17 cellular contexts compared by ENCODE assay signal in genomic region chr15:63701365-63701764, GRCh38.
A peak's percentile ranks its signal among the peaks of the same experiment; 100 is the strongest.
DNase-seq lines count a peak whose midpoint lies in the region; ATAC-seq and TF ChIP-seq lines count a peak whose summit lies in the region.
"Had no signal": no experiment of that assay in that cellular context is flagged by ENCODE, and none has a peak within 500 bp of the region (broad histone marks: within the 10 kb centered on the region; RNA-seq: fewer than 3 reads in every experiment).

No MANE protein-coding gene starts in this region.

- H3K27me3 ChIP-seq in heart left ventricle (no peaks in the 10 kb centered on the region), psoas muscle (ENCODE audit: insufficient read depth in 3 of 3, low read length in 2 of 3) (no peaks in the 10 kb centered on the region)
- H3K27me3 ChIP-seq: BLaER1 had no signal

- H3K27ac ChIP-seq in heart left ventricle (peak overlapping the region in 8 of 12 donors; percentile 7 to 59 (median 36)), psoas muscle (peak overlapping the region; percentile 65)
- H3K27ac ChIP-seq: BLaER1, PC-9 had no signal

- H3K9me3 ChIP-seq in heart left ventricle = no peaks in the 10 kb centered on the region
- H3K9me3 ChIP-seq in psoas muscle = no peaks in the 10 kb centered on the region
- H3K9me3 ChIP-seq: BLaER1 had no signal

- no peak for TF ChIP-seq CTCF in LNCaP clone FGC (IDR thresholded peaks at IDR 0.05; ENCODE audit: control insufficient read depth, extremely low read depth, insufficient read depth)
- no peak for TF ChIP-seq CTCF in heart left ventricle (IDR thresholded peaks at IDR 0.05)
- TF ChIP-seq CTCF in psoas muscle (IDR thresholded peaks at IDR 0.05) = no peak

- WGBS in heart left ventricle, 4 donors = 27 to 37% (median 31%) methylated on average over 2 of the region's 2 CpGs
- 19 to 36% (median 27%) methylated on average over 2 of the region's 2 CpGs for WGBS in psoas muscle, 3 donors

- no peak for TF ChIP-seq POLR2A in heart left ventricle (IDR thresholded peaks at IDR 0.05)

- ATAC-seq in heart left ventricle (peak; percentile 78 to 92 (median 86)), psoas muscle (peak; percentile 75 to 92 (median 88)), HG03521 (IDR thresholded peaks at IDR 0.05; ENCODE audit: unreplicated experiment) (no peak)
- ATAC-seq: CD8-positive, alpha-beta T cell had no signal

- H3K4me3 ChIP-seq in LNCaP clone FGC (ENCODE audit: low read depth, low read length) = no peak overlapping the region
- no peak overlapping the region for H3K4me3 ChIP-seq in heart left ventricle
- H3K4me3 ChIP-seq in psoas muscle = no peak overlapping the region
- H3K4me3 ChIP-seq: BLaER1, PC-9 had no signal

- intact Hi-C loops in heart left ventricle (cut with DNase I) (no loop called here), psoas muscle (cut with DNase I) (no loop called here)

- DNase-seq in NCI-H2081 (lab: John Stamatoyannopoulos, UW) = peak; percentile 4 to 45
- DNase-seq in NCI-H2081 treated with DMSO at 0.1 percent for 48 hours (lab: John Stamatoyannopoulos, UW) = no peak
- DNase-seq in LNCaP clone FGC (ENCODE audit: low read depth) = peak; percentile 42
- DNase-seq in heart left ventricle = no peak
- no peak for DNase-seq in psoas muscle
- no peak for DNase-seq in HuH-7.5 (ENCODE audit: low spot score)
- no peak for DNase-seq in NCI-H510A (lab: John Stamatoyannopoulos, UW)
- DNase-seq: CD8-positive, alpha-beta T cell; DND-41; GDM1; MV-4-11; NCI-H1436; NCI-H2107; NCI-H774; PC-9 had no signal

- H3K4me1 ChIP-seq in heart left ventricle (peaks cover 0 to 20% (median 6%) of the 10 kb centered on the region in 12 donors), psoas muscle (peaks cover 15% of the 10 kb centered on the region)
- H3K4me1 ChIP-seq: BLaER1 had no signal

- H3K36me3 ChIP-seq in heart left ventricle (peaks cover 0 to 86% (median 61%) of the 10 kb centered on the region in 9 donors), psoas muscle (ENCODE audit: insufficient read depth in 1 of 2, low read depth in 1 of 2) (peaks cover 2 to 65% of the 10 kb centered on the region in 2 donors)

Comparison
In these comparisons a context has a peak if more than half of its experiments do, and no peak if none do; other contexts are left out.
1. DNase-seq: peak in NCI-H2081 (2 of 2) and LNCaP clone FGC (single experiment); none in NCI-H2081 treated with DMSO at 0.1 percent for 48 hours (single experiment), heart left ventricle (0 of 5), psoas muscle (0 of 2), HuH-7.5 (single experiment) and NCI-H510A (single experiment).